ENCODE assay signal across 10 cellular contexts in the genomic region with DNA sequence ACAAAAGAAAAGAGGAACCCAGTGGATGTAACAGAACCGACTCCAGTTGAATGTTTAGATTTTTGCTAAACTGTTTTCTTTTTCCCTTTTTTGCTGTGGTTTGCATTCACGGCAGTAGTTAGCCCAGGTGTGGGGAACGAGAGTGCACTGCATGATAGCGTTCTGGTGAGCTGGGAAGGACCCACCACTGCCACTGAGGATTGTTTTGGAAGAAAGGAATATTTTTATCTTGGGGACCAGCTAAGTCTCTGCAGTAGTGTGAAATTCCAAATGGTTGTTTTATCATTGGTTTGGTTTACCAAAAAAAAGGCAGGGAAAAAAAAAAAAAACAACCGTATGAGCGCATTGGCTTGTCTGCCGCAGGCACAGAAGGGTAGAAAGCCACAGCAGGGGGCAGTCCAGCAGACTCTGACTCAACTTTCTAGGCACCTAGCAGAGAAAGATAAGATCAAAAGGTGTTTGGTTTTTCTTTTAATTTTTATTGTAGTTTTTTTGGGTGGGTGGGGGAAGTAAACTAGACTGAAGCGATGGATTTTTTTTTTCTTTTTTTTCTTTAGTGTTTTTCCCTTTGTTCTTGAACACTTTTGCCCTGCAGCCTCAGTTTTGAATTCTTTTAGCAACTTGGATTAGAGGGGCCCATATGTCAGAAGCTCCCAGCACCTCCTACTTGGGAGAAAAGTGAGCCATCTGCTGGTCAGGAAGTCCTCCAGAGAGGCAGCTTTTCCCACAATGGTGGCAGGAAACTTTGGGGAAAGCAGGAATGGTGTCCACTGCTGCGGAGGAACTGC.
DNase-seq lines count a peak whose midpoint lies in the region; ATAC-seq, FAIRE-seq and TF ChIP-seq lines count a peak whose summit lies in the region.
"Had no signal": no experiment of that assay in that cellular context is flagged by ENCODE, and none has a peak within 500 bp of the region (broad histone marks: within the 10 kb centered on the region; RNA-seq: fewer than 3 reads in every experiment).

No MANE protein-coding gene starts in this region.

- no peaks in the 10 kb centered on the region for H3K27me3 ChIP-seq in brain microvascular endothelial cell (replicated peaks)

- peaks cover 9% of the 10 kb centered on the region for H3K36me3 ChIP-seq in brain microvascular endothelial cell (replicated peaks)

- peak; percentile 45 for DNase-seq in NCI-H345 (lab: John Stamatoyannopoulos, UW)
- no peak for DNase-seq in NCI-H345 treated with DMSO at 0.1 percent for 48 hours (lab: John Stamatoyannopoulos, UW; ENCODE audit: unreplicated experiment)
- peak; percentile 38 to 55 (median 50) for DNase-seq in T-helper 1 cell
- no peak for DNase-seq in brain microvascular endothelial cell
- peak; percentile 46 for DNase-seq in midbrain (lab: John Stamatoyannopoulos, UW)
- DNase-seq in urothelium cell line (ENCODE audit: low spot score), result no peak
- no peak for DNase-seq in AG08396 (ENCODE audit: low spot score)

- ATAC-seq in HG02970 (IDR thresholded peaks at IDR 0.05; ENCODE audit: low FRiP score, unreplicated experiment), result no peak

- no peak overlapping the region for H3K27ac ChIP-seq in brain microvascular endothelial cell
- H3K27ac ChIP-seq: C4-2B had no signal

- in situ Hi-C loops in brain microvascular endothelial cell (cut with HindIII; ENCODE audit: low pct_ligation_motif_present, low sequenced_read_pairs), result no loop called here

- no peak overlapping the region for H3K4me3 ChIP-seq in brain microvascular endothelial cell (ENCODE audit: low read depth, low read length)
- H3K4me3 ChIP-seq: skin epidermis had no signal

- no peak for FAIRE-seq in urothelium cell line (lab: Jason Lieb, UNC)

- peak; percentile 65 for TF ChIP-seq CTCF in brain microvascular endothelial cell (IDR thresholded peaks at IDR 0.05; ENCODE audit: low read depth, low read length, missing control alignments)

Comparison
In these comparisons a context has a peak if more than half of its experiments do, and no peak if none do; other contexts are left out.
1. DNase-seq: peak in NCI-H345 (single experiment), T-helper 1 cell (5 of 5) and midbrain (single experiment); none in NCI-H345 treated with DMSO at 0.1 percent for 48 hours (single experiment), brain microvascular endothelial cell (single experiment), urothelium cell line (single experiment) and AG08396 (single experiment).